ENCODE assay signal across 33 cellular contexts in genomic region chr4:161172396-161173026, GRCh38.
"Had no signal": no experiment of that assay in that cellular context is flagged by ENCODE, and none has a peak within 500 bp of the region (broad histone marks: within the 10 kb centered on the region; RNA-seq: fewer than 3 reads in every experiment).

No MANE protein-coding gene starts in this region.

- DNase-seq: activated B cell treated with CpG ODN at 0.5 μM for 24 hours; activated CD4-positive, alpha-beta T cell treated with anti-CD3 and anti-CD28 coated beads for 48 hours; activated CD4-positive, alpha-beta T cell treated with anti-CD3 and anti-CD28 coated beads, Interleukin-2, amount 50 U/mL, for 1 hour; activated CD4-positive, alpha-beta T cell treated with anti-CD3 and anti-CD28 coated beads, Interleukin-2, amount 50 U/mL, for 48 hours; activated CD8-positive, alpha-beta memory T cell treated with anti-CD3 and anti-CD28 coated beads for 24 hours; activated CD8-positive, alpha-beta memory T cell treated with anti-CD3 and anti-CD28 coated beads, Interleukin-2, amount 50 U/mL, for 4 hours; activated CD8-positive, alpha-beta T cell treated with anti-CD3 and anti-CD28 coated beads for 36 hours; activated effector memory CD4-positive, alpha-beta T cell treated with Interleukin-2 at 50 U/mL for 16 hours; activated gamma-delta T cell treated with Interleukin-2 at 50 U/mL for 16 hours; activated naive CD4-positive, alpha-beta T cell treated with anti-CD3 and anti-CD28 coated beads, Interleukin-2, amount 50 U/mL, for 16 hours; activated naive CD4-positive, alpha-beta T cell treated with Interleukin-2 at 50 U/mL for 16 hours; activated T-cell treated with anti-CD3 and anti-CD28 coated beads, Interleukin-2, amount 50 U/mL, for 1 hour; activated T-cell treated with anti-CD3 and anti-CD28 coated beads, Interleukin-2, amount 50 U/mL, for 72 hours; amniotic stem cell; anterior cingulate cortex; brain microvascular endothelial cell; caudate nucleus; cortex of kidney; dermis blood vessel endothelial cell; effector CD4-positive, alpha-beta T cell; effector memory CD8-positive, alpha-beta T cell; esophagus squamous epithelium; foreskin melanocyte; heart right ventricle; T-helper 1 cell; T-helper 17 cell; T1000; WERI-Rb-1 had no signal

- H3K4me1 ChIP-seq: esophagus squamous epithelium, gastroesophageal sphincter, heart right ventricle had no signal

- ATAC-seq: activated CD4-positive, CD25-positive, alpha-beta regulatory T cell treated with anti-CD3 and anti-CD28 coated beads, Interleukin-2, amount 50 U/mL, for 24 hours; activated CD8-positive, alpha-beta T cell treated with anti-CD3 and anti-CD28 coated beads for 36 hours; activated T-cell treated with anti-CD3 and anti-CD28 coated beads, Interleukin-2, amount 50 U/mL, for 72 hours; effector memory CD8-positive, alpha-beta T cell; gastroesophageal sphincter; heart right ventricle; T-helper 17 cell had no signal

- H3K4me3 ChIP-seq: esophagus squamous epithelium, gastroesophageal sphincter, heart right ventricle had no signal

- H3K36me3 ChIP-seq: brain microvascular endothelial cell, esophagus squamous epithelium, gastroesophageal sphincter, heart right ventricle, WERI-Rb-1 had no signal

- H3K27ac ChIP-seq: brain microvascular endothelial cell, epithelial cell of prostate, esophagus squamous epithelium, gastroesophageal sphincter, heart right ventricle, WERI-Rb-1 had no signal

- H3K9me3 ChIP-seq: esophagus squamous epithelium, gastroesophageal sphincter had no signal

- FAIRE-seq: astrocyte, colon had no signal

- H3K27me3 ChIP-seq: brain microvascular endothelial cell, esophagus squamous epithelium, gastroesophageal sphincter, heart right ventricle had no signal
